8 cellular contexts compared by ENCODE assay signal in genomic region chr17:68036304-68037147, GRCh38. TPM values are rescaled to one million over a fixed set of nuclear protein-coding genes. Genes with fewer than 3 reads are reported as not detected.
DNase-seq lines count a peak whose midpoint lies in the region; ATAC-seq and TF ChIP-seq lines count a peak whose summit lies in the region.

No MANE protein-coding gene starts in this region.

- POLR2A ChIA-PET in activated CD8-positive, alpha-beta T cell treated with anti-CD3 and anti-CD28 coated beads, Interleukin-2, amount 10 ng/mL, durations not matched to agents 7 days and 5 days (lab: Charles Lee), result interaction anchor here (0.9 to 2.0 kb wide), 8 partner anchors 9 to 452 kb away, joined by 3 to 20 read pairs (median 4); partner anchors contain the start of gene WIPI1

- H3K4me3 ChIP-seq in cardiac muscle cell, result peak overlapping the region; percentile 85
- H3K4me3 ChIP-seq in iPS-18c (ENCODE audit: insufficient read depth, low read depth, low read length), result peak overlapping the region; percentile 91
- H3K4me3 ChIP-seq in subcutaneous abdominal adipose tissue (ENCODE audit: low read depth in 1 of 5, low read length in 5 of 5), result peak overlapping the region; percentile 51 to 95 (median 85)

- H3K27me3 Mint-ChIP-seq in activated CD8-positive, alpha-beta T cell treated with anti-CD3 and anti-CD28 coated beads, Interleukin-2, amount 10 ng/mL, durations not matched to agents 7 days and 5 days (ENCODE audit: low read depth), result no peaks in the 10 kb centered on the region

- H3K27ac ChIP-seq in cardiac muscle cell (peak overlapping the region; percentile 95), subcutaneous abdominal adipose tissue (ENCODE audit: low read depth, low read length) (peak overlapping the region; percentile 79)

- ATAC-seq in left cardiac atrium, result no peak
- ATAC-seq in activated CD8-positive, alpha-beta T cell treated with anti-CD3 and anti-CD28 coated beads, Interleukin-2, amount 10 ng/mL, durations not matched to agents 7 days and 5 days, result no peak
- no peak for ATAC-seq in GM18502 (IDR thresholded peaks at IDR 0.05; ENCODE audit: poor library complexity, unreplicated experiment)
- no peak for ATAC-seq in HG02623 (IDR thresholded peaks at IDR 0.05; ENCODE audit: unreplicated experiment)
- ATAC-seq in GM21619 (IDR thresholded peaks at IDR 0.05; ENCODE audit: unreplicated experiment), result no peak

- H3K9me3 ChIP-seq in cardiac muscle cell (ENCODE audit: low read depth) (no peaks in the 10 kb centered on the region), iPS-18c (ENCODE audit: control insufficient read depth, insufficient read depth, low read length) (no peaks in the 10 kb centered on the region), subcutaneous abdominal adipose tissue (ENCODE audit: control insufficient read depth in 5 of 5, low read length in 5 of 5) (no peaks in the 10 kb centered on the region)

- peak overlapping the region; percentile 98 for H3K27ac Mint-ChIP-seq in activated CD8-positive, alpha-beta T cell treated with anti-CD3 and anti-CD28 coated beads, Interleukin-2, amount 10 ng/mL, durations not matched to agents 7 days and 5 days

- H3K4me3 Mint-ChIP-seq in activated CD8-positive, alpha-beta T cell treated with anti-CD3 and anti-CD28 coated beads, Interleukin-2, amount 10 ng/mL, durations not matched to agents 7 days and 5 days, result peak overlapping the region; percentile 99

- H3K9me3 Mint-ChIP-seq in activated CD8-positive, alpha-beta T cell treated with anti-CD3 and anti-CD28 coated beads, Interleukin-2, amount 10 ng/mL, durations not matched to agents 7 days and 5 days (ENCODE audit: insufficient read depth), result no peaks in the 10 kb centered on the region

- no peak for TF ChIP-seq CTCF in cardiac muscle cell (IDR thresholded peaks at IDR 0.05; ENCODE audit: low read depth, low read length)

- CTCF ChIA-PET in activated CD8-positive, alpha-beta T cell treated with anti-CD3 and anti-CD28 coated beads, Interleukin-2, amount 10 ng/mL, durations not matched to agents 7 days and 5 days (lab: Charles Lee), result interaction anchor here (0.9 to 2.5 kb wide), 7 partner anchors 17 to 165 kb away, joined by 3 to 6 read pairs (median 3); no protein-coding TSS in a partner anchor

- H3K9ac ChIP-seq in subcutaneous abdominal adipose tissue (ENCODE audit: low read length in 5 of 5), result peak overlapping the region in 4 of 5 donors; percentile 86 to 93 (median 93)

- no peaks in the 10 kb centered on the region for H3K27me3 ChIP-seq in cardiac muscle cell
- H3K27me3 ChIP-seq in subcutaneous abdominal adipose tissue (ENCODE audit: control insufficient read depth in 5 of 5, insufficient read depth in 4 of 5, low read length in 5 of 5), result no peaks in the 10 kb centered on the region

- intact Hi-C loops in left cardiac atrium (cut with DNase I), result loop anchor here in 1 of 2 donors (5.0 kb wide), 1 partner anchor 66 kb away; no protein-coding TSS in a partner anchor

- DNase-seq in cardiac muscle cell (ENCODE audit: low read depth in 1 of 2, low spot score in 1 of 2) (peak in 1 of 2 donors; percentile 43), left cardiac atrium (no peak)
- no peak for DNase-seq in activated CD8-positive, alpha-beta T cell treated with anti-CD3 and anti-CD28 coated beads, Interleukin-2, amount 10 ng/mL, durations not matched to agents 7 days and 5 days

- peaks cover 48% of the 10 kb centered on the region for H3K36me3 Mint-ChIP-seq in activated CD8-positive, alpha-beta T cell treated with anti-CD3 and anti-CD28 coated beads, Interleukin-2, amount 10 ng/mL, durations not matched to agents 7 days and 5 days (ENCODE audit: low read depth)

- H3K4me1 Mint-ChIP-seq in activated CD8-positive, alpha-beta T cell treated with anti-CD3 and anti-CD28 coated beads, Interleukin-2, amount 10 ng/mL, durations not matched to agents 7 days and 5 days (ENCODE audit: low read depth), result peaks cover 23% of the 10 kb centered on the region

- H3K36me3 ChIP-seq in cardiac muscle cell (peaks cover 25% of the 10 kb centered on the region), subcutaneous abdominal adipose tissue (ENCODE audit: control insufficient read depth in 5 of 5, insufficient read depth in 5 of 5, low read length in 5 of 5) (peaks cover 7 to 31% (median 18%) of the 10 kb centered on the region in 5 donors)

- H3K4me1 ChIP-seq in cardiac muscle cell (ENCODE audit: low read depth), result peaks cover 8% of the 10 kb centered on the region
- peaks cover 0 to 19% (median 18%) of the 10 kb centered on the region in 5 donors for H3K4me1 ChIP-seq in subcutaneous abdominal adipose tissue (ENCODE audit: control insufficient read depth in 5 of 5, insufficient read depth in 5 of 5, low read length in 5 of 5)

RNA-seq across cellular contexts. Expression of gene KPNA2, which starts 1.0 kb away (rescaled TPM):
- 64.2 and 200 TPM in 2 replicates for total RNA-seq in cardiac muscle cell
- 129 and 452 TPM in 2 replicates for polyA plus RNA-seq in cardiac muscle cell
- 10 to 100 TPM; 21.8 to 40.2 TPM for total RNA-seq in left cardiac atrium
- total RNA-seq in activated CD8-positive, alpha-beta T cell treated with anti-CD3 and anti-CD28 coated beads, Interleukin-2, amount 10 ng/mL, durations not matched to agents 7 days and 5 days, result 100 to 1,000 TPM; 288 to 292 TPM

RNA-seq across cellular contexts. Expression of gene C17orf58, which starts 40.3 kb away (rescaled TPM):
- total RNA-seq in cardiac muscle cell (10.4 and 13.5 TPM in 2 replicates), left cardiac atrium (10 to 100 TPM in 1 of 2 donors, 1 to 10 TPM in 1; 8.2 to 14.2 TPM)
- polyA plus RNA-seq in cardiac muscle cell, result 13.5 and 24.1 TPM in 2 replicates
- total RNA-seq in activated CD8-positive, alpha-beta T cell treated with anti-CD3 and anti-CD28 coated beads, Interleukin-2, amount 10 ng/mL, durations not matched to agents 7 days and 5 days, result 1 to 10 TPM; 5.5 to 5.8 TPM
